ENCODE assay signal across 1 cellular context in genomic region chr14:75214558-75214957, GRCh38.
TF ChIP-seq lines count a peak whose summit lies in the region.

No MANE protein-coding gene starts in this region.

TF ChIP-seq in K562, 482 proteins besides CTCF, POLR2A, EP300 and RAD21:
- TF ChIP-seq FOS (IDR thresholded peaks at IDR 0.05; ENCODE audit: extremely low read depth, insufficient read length): no peak
- TF ChIP-seq STAG1 (CRISPR knock-in tag; IDR thresholded peaks at IDR 0.05; ENCODE audit: borderline replicate concordance): no peak
